In the genomic region with DNA sequence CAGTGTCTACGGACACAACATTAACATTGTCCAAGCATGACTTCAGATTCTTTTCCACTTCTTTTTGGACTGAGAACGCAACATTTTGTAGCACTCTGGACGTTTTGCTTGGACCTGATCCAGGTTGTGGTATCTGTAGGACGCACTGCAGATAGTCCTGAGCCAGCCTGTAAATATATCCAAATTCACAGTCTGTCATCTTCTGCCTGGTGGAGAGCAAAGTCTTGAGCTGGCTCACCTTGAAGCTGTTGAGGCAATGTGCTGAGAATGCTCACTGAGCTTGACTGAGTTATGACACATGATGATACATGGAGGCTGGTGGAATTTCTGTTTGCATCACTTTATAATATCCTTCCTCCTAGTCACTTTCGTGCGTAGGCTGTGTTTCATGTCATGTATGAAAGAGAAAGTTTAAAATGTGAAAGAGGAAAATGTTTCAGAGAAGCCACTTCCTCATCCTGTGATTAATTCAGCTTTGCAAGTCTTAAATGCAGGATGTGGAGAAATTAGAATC, we compare ENCODE assay signal across 7 cellular contexts. TPM values are rescaled to one million over a fixed set of nuclear protein-coding genes. Genes with fewer than 3 reads are reported as not detected.
DNase-seq lines count a peak whose midpoint lies in the region; ATAC-seq, FAIRE-seq and TF ChIP-seq lines count a peak whose summit lies in the region.

A gene (minus strand): TSS at position 276 of the 514 bp plus-strand sequence. CDS start 77 bp downstream, at position 199.

- peaks cover 3 to 29% of the 10 kb centered on the region in 2 experiments; a peak in 4 of 5 replicates for H3K4me1 ChIP-seq in K562 (replicated peaks in 1 of 2; ENCODE audit: control insufficient read depth in 2 of 2, insufficient read depth in 2 of 2, low read length in 2 of 2)

- ATAC-seq in GM19025 (IDR thresholded peaks at IDR 0.05; ENCODE audit: low read depth, unreplicated experiment) (peak; percentile 43), HG03280 (IDR thresholded peaks at IDR 0.05; ENCODE audit: unreplicated experiment) (peak; percentile 49), K562 (peak; percentile 66)
- peak; percentile 91 to 92 for ATAC-seq in natural killer cell treated with Interleukin-12 subunit alpha and Interleukin-12 subunit beta and Interleukin-15 and Interleukin-18, amount 100 ng/mL, for 72 hours

- H3K9me1 ChIP-seq in K562 (ENCODE audit: control insufficient read depth, insufficient read depth, low read length): no peaks in the 10 kb centered on the region

- no peak for TF ChIP-seq RAD21 in K562 (CRISPR knock-in tag; conservative IDR thresholded peaks at IDR 0.05 in 1 of 2, IDR thresholded peaks at IDR 0.05 in 1 of 2)

- WGBS in K562 (ENCODE audit: insufficient coverage, low coverage, missing lambda C conversion rate): 14% methylated on average over 6 of the region's 6 CpGs

- peaks cover 13% of the 10 kb centered on the region for H3K36me3 Mint-ChIP-seq in T-helper 1 cell treated with Interleukin-12 subunit alpha and Interleukin-12 subunit beta and Interleukin-4 antibody, amounts not matched to agents 30 μg/mL and 1 μg/mL, for 36 hours (ENCODE audit: low read depth)
- peaks cover 16% of the 10 kb centered on the region for H3K36me3 Mint-ChIP-seq in natural killer cell treated with Interleukin-12 subunit alpha and Interleukin-12 subunit beta and Interleukin-15 and Interleukin-18, amount 100 ng/mL, for 72 hours

- in situ Hi-C loops in K562 (cut with MboI): no loop called here

- H3K4me3 ChIP-seq in K562: no peak within 1 kb of the TSS

- peak within 1 kb of the TSS; percentile 2; the same call in 1 of the 3 replicates for H3K27ac ChIP-seq in K562 (ENCODE audit: extremely low read depth, low read depth, low read length)

- H3K9me3 Mint-ChIP-seq in T-helper 1 cell treated with Interleukin-12 subunit alpha and Interleukin-12 subunit beta and Interleukin-4 antibody, amounts not matched to agents 30 μg/mL and 1 μg/mL, for 36 hours: no peaks in the 10 kb centered on the region
- H3K9me3 Mint-ChIP-seq in natural killer cell treated with Interleukin-12 subunit alpha and Interleukin-12 subunit beta and Interleukin-15 and Interleukin-18, amount 100 ng/mL, for 72 hours: peaks cover 3% of the 10 kb centered on the region

- no peaks in the 10 kb centered on the region for H3K27me3 ChIP-seq in K562 (ENCODE audit: control insufficient read depth in 2 of 2, insufficient read depth in 2 of 2, low read length in 2 of 2)

- no peak for TF ChIP-seq EP300 in K562 (IDR thresholded peaks at IDR 0.05; ENCODE audit: low read length)

- H3K36me3 ChIP-seq in K562 (ENCODE audit: control insufficient read depth, insufficient read depth, low read length): no peaks in the 10 kb centered on the region

- H3K27ac Mint-ChIP-seq in T-helper 1 cell treated with Interleukin-12 subunit alpha and Interleukin-12 subunit beta and Interleukin-4 antibody, amounts not matched to agents 30 μg/mL and 1 μg/mL, for 36 hours: peak within 1 kb of the TSS; percentile 93
- H3K27ac Mint-ChIP-seq in natural killer cell treated with Interleukin-12 subunit alpha and Interleukin-12 subunit beta and Interleukin-15 and Interleukin-18, amount 100 ng/mL, for 72 hours: peak within 1 kb of the TSS; percentile 95 to 99

- POLR2A ChIA-PET in K562 (lab: Yijun Ruan, JAX): no interaction called here

- BruUV-seq in K562 (replicated peaks; lab: Mats Ljungman, UMichigan): no TSS peak

- H4K20me1 ChIP-seq in K562 (replicated peaks; ENCODE audit: control insufficient read depth, insufficient read depth, low read length): no peaks in the 10 kb centered on the region

- H3K4me2 ChIP-seq in K562 (ENCODE audit: insufficient read depth, low read length): peak within 1 kb of the TSS; percentile 59

- no peaks in the 10 kb centered on the region for H3K79me2 ChIP-seq in K562 (ENCODE audit: control insufficient read depth, insufficient read depth, low read length)

- FAIRE-seq in K562 (lab: Jason Lieb, UNC): peak; percentile 85

- H3K4me3 Mint-ChIP-seq in T-helper 1 cell treated with Interleukin-12 subunit alpha and Interleukin-12 subunit beta and Interleukin-4 antibody, amounts not matched to agents 30 μg/mL and 1 μg/mL, for 36 hours: peak within 1 kb of the TSS; percentile 91
- H3K4me3 Mint-ChIP-seq in natural killer cell treated with Interleukin-12 subunit alpha and Interleukin-12 subunit beta and Interleukin-15 and Interleukin-18, amount 100 ng/mL, for 72 hours: peak within 1 kb of the TSS; percentile 99

- DNase-seq in K562 (ENCODE audit: extremely low read depth in 1 of 4, low spot score in 3 of 4): peak in 1 of 4 experiments; percentile 56
- DNase-seq in natural killer cell treated with Interleukin-12 subunit alpha and Interleukin-12 subunit beta and Interleukin-15 and Interleukin-18, amount 100 ng/mL, for 72 hours (ENCODE audit: low spot score): peak; percentile 80
- no peak for DNase-seq in NCI-H187 treated with DMSO at 0.1 percent for 48 hours (lab: John Stamatoyannopoulos, UW)
- DNase-seq in 8988T: no peak

- H3K27me3 Mint-ChIP-seq in T-helper 1 cell treated with Interleukin-12 subunit alpha and Interleukin-12 subunit beta and Interleukin-4 antibody, amounts not matched to agents 30 μg/mL and 1 μg/mL, for 36 hours (ENCODE audit: low read depth): no peaks in the 10 kb centered on the region
- no peaks in the 10 kb centered on the region for H3K27me3 Mint-ChIP-seq in natural killer cell treated with Interleukin-12 subunit alpha and Interleukin-12 subunit beta and Interleukin-15 and Interleukin-18, amount 100 ng/mL, for 72 hours

- intact Hi-C loops in K562 (cut with micrococcal nuclease): no loop called here

- no peak for TF ChIP-seq POLR2A in K562 (conservative IDR thresholded peaks at IDR 0.05)

- CTCF ChIA-PET in K562 (lab: Yijun Ruan, JAX; ENCODE audit: low intra/inter-chr PET ratio): interaction anchor here (0.5 kb wide), 1 partner anchor 50 kb away, joined by 3 read pairs; no protein-coding TSS in a partner anchor

- no peak within 1 kb of the TSS; a peak in 1 of 4 replicates for H3K9ac ChIP-seq in K562 (ENCODE audit: insufficient read depth in 1 of 2, low read depth in 2 of 2, low read length in 2 of 2)

- no peak for TF ChIP-seq CTCF in K562 (IDR thresholded peaks at IDR 0.05 in 2 of 3, conservative IDR thresholded peaks at IDR 0.05 in 1 of 3; ENCODE audit: insufficient read depth in 2 of 3, low read depth in 1 of 3, low read length in 3 of 3)

- peaks cover 48% of the 10 kb centered on the region for H3K4me1 Mint-ChIP-seq in T-helper 1 cell treated with Interleukin-12 subunit alpha and Interleukin-12 subunit beta and Interleukin-4 antibody, amounts not matched to agents 30 μg/mL and 1 μg/mL, for 36 hours (ENCODE audit: low read depth)
- H3K4me1 Mint-ChIP-seq in natural killer cell treated with Interleukin-12 subunit alpha and Interleukin-12 subunit beta and Interleukin-15 and Interleukin-18, amount 100 ng/mL, for 72 hours (ENCODE audit: low read depth in 2 of 2): peaks cover 40 to 43% of the 10 kb centered on the region in 2 donors

- peak within 1 kb of the TSS; percentile 85 for H2AFZ ChIP-seq in K562 (ENCODE audit: low read depth, low read length)

- H3K9me3 ChIP-seq in K562 (replicated peaks; ENCODE audit: control insufficient read depth, insufficient read depth, low read depth, low read length): no peaks in the 10 kb centered on the region

TF ChIP-seq in K562, 482 proteins besides CTCF, POLR2A, EP300 and RAD21 (continues in another document):
- peak; percentile 50 for TF ChIP-seq MEIS2 (IDR thresholded peaks at IDR 0.05; ENCODE audit: partially characterized antibody)
- TF ChIP-seq, protein P1, sequence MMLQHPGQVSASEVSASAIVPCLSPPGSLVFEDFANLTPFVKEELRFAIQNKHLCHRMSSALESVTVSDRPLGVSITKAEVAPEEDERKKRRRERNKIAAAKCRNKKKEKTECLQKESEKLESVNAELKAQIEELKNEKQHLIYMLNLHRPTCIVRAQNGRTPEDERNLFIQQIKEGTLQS (IDR thresholded peaks at IDR 0.05): 0 out of 2 replicates have a peak, but pooled peaks have one; percentile 15
- TF ChIP-seq, protein P1 (CRISPR knock-in tag; conservative IDR thresholded peaks at IDR 0.05): no peak

RNA-seq across cellular contexts. Expression of the gene that starts here (rescaled TPM):
- not detected in 2 replicates for total RNA-seq in K562 (2011; cell fraction: chromatin; rRNA removed; ENCODE audit: low replicate concordance)
- not detected in 2 replicates for total RNA-seq in K562 (2011; cell fraction: nucleolus; rRNA removed)
- total RNA-seq in K562 (2011; cell fraction: nucleoplasm; rRNA removed): not detected in 2 replicates
- total RNA-seq in K562 (2014; rRNA removed) (0.27 TPM in 1 of 2 replicates, not detected in the other), K562 (2014; rRNA removed; fragmentation: Illumina TruSeq; extraction: Trizol) (not detected in 2 replicates), K562 (2015; rRNA removed; fragmentation: Illumina TruSeq; extraction: Trizol) (0.26 and 1.2 TPM in 2 replicates), K562 (2021) (0.54 TPM in 1 of 2 replicates, not detected in the other)
- polyA plus RNA-seq in K562 (2011; rRNA removed) (0.09 TPM in 1 of 2 replicates, not detected in the other), K562 (2014; fragmentation: Illumina TruSeq; extraction: Trizol) (0.26 TPM in 1 of 2 replicates, not detected in the other), K562 (2014; fragmentation: Nextera tagmentation; extraction: Ambion mirVana) (under 1 TPM; 0.15 to 0.25 TPM), K562 (2014; rRNA removed) (0.11 and 0.66 TPM in 2 replicates)
- not detected in 2 replicates for polyA plus RNA-seq in K562 (2011; cell fraction: cytosol; rRNA removed)
- polyA plus RNA-seq in K562 (2011; cell fraction: nucleus; rRNA removed): not detected in 2 replicates
- 0.44 and 0.87 TPM in 2 replicates for polyA plus RNA-seq in K562 (2012)
- polyA minus RNA-seq in K562 (2011; rRNA and poly(A)+ RNA removed): not detected in 2 replicates
- polyA minus RNA-seq in K562 (2011; cell fraction: cytosol; rRNA and poly(A)+ RNA removed): not detected in 2 replicates
- not detected in 2 replicates for polyA minus RNA-seq in K562 (2011; cell fraction: nucleus; rRNA and poly(A)+ RNA removed)
- 10 to 100 TPM; 17.3 to 40.0 TPM for total RNA-seq in natural killer cell treated with Interleukin-12 subunit alpha and Interleukin-12 subunit beta and Interleukin-15 and Interleukin-18, amount 100 ng/mL, for 72 hours

Comparison
In these comparisons a context has a peak if more than half of its experiments do, and no peak if none do; other contexts are left out.
1. RNA of the gene that starts here (total RNA-seq): 17.3 to 40.0 TPM in natural killer cell treated with Interleukin-12 subunit alpha and Interleukin-12 subunit beta and Interleukin-15 and Interleukin-18, amount 100 ng/mL, for 72 hours; 0.26 to 1.2 TPM in K562; every median in the first group is over 4 times any median in the second.
2. Peak in every context shown above with its lines, with median percentiles within 50 percentile points of each other: ATAC-seq.